Comparison of ENCODE assay signal across 8 cellular contexts in genomic region chr9:95771556-95772280, GRCh38.
DNase-seq lines count a peak whose midpoint lies in the region; ATAC-seq and TF ChIP-seq lines count a peak whose summit lies in the region.

No MANE protein-coding gene starts in this region.

- in situ Hi-C loops in G401 (cut with HindIII; ENCODE audit: low sequenced_read_pairs): no loop called here

- POLR2A ChIA-PET in WTC11 (lab: Charles Lee): interaction anchor here (1.4 to 1.9 kb wide), 2 partner anchors 15 to 104 kb away, joined by 4 to 7 read pairs; partner anchors contain the start of gene ERCC6L2

- H3K27me3 Mint-ChIP-seq in WTC11 (ENCODE audit: low read depth) (peaks cover 29% of the 10 kb centered on the region), CD14-positive monocyte (ENCODE audit: low read depth in 3 of 3) (peaks cover 35 to 44% (median 39%) of the 10 kb centered on the region in 3 donors)

- H3K27ac Mint-ChIP-seq in WTC11 (no peak overlapping the region), CD14-positive monocyte (no peak overlapping the region)

- H2AFZ ChIP-seq in osteoblast (ENCODE audit: low read length): peak overlapping the region; percentile 84

- peaks cover 49% of the 10 kb centered on the region for H3K27me3 ChIP-seq in left ventricle myocardium inferior (ENCODE audit: low read depth)
- peaks cover 60% of the 10 kb centered on the region for H3K27me3 ChIP-seq in osteoblast (ENCODE audit: insufficient read depth, low read length)

- H3K4me1 ChIP-seq in left ventricle myocardium inferior (peaks cover 14% of the 10 kb centered on the region), osteoblast (ENCODE audit: insufficient read depth, low read length) (peaks cover 22% of the 10 kb centered on the region)

- H3K27ac ChIP-seq in left ventricle myocardium inferior (replicated peaks) (no peak overlapping the region), osteoblast (ENCODE audit: low read depth, low read length) (no peak overlapping the region)

- H3K36me3 Mint-ChIP-seq in WTC11 (no peaks in the 10 kb centered on the region), CD14-positive monocyte (no peaks in the 10 kb centered on the region)

- peak overlapping the region; percentile 21 for H3K4me3 ChIP-seq in left ventricle myocardium inferior
- peak overlapping the region; percentile 17 for H3K4me3 ChIP-seq in osteoblast (ENCODE audit: insufficient read depth, low read length)

- ATAC-seq in WTC11: peak; percentile 8; the same call in 1 of the 2 replicates
- no peak for ATAC-seq in GM18498 (IDR thresholded peaks at IDR 0.05; ENCODE audit: unreplicated experiment)
- ATAC-seq in GM21390 (IDR thresholded peaks at IDR 0.05; ENCODE audit: unreplicated experiment): no peak

- peak overlapping the region; percentile 68 for H3K4me2 ChIP-seq in osteoblast (ENCODE audit: insufficient read depth, low read length)

- H3K9me3 ChIP-seq in left ventricle myocardium inferior (replicated peaks): no peaks in the 10 kb centered on the region
- H3K9me3 ChIP-seq in osteoblast (ENCODE audit: low read depth, low read length): no peaks in the 10 kb centered on the region

- intact Hi-C loops in left ventricle myocardium inferior (cut with micrococcal nuclease) (no loop called here), CD14-positive monocyte (cut with micrococcal nuclease) (no loop called here)

- H3K4me1 Mint-ChIP-seq in WTC11: peaks cover 46% of the 10 kb centered on the region
- no peaks in the 10 kb centered on the region for H3K4me1 Mint-ChIP-seq in CD14-positive monocyte

- no peaks in the 10 kb centered on the region for H3K79me2 ChIP-seq in osteoblast (ENCODE audit: insufficient read depth, low read length)

- peak; percentile 59 for DNase-seq in G401 (ENCODE audit: low spot score)
- no peak for DNase-seq in WTC11 (ENCODE audit: low spot score)
- DNase-seq in left ventricle myocardium inferior: no peak
- DNase-seq in osteoblast (ENCODE audit: insufficient read length, low spot score, missing footprints): no peak
- no peak for DNase-seq in activated naive CD4-positive, alpha-beta T cell treated with Interleukin-2 at 50 U/mL for 16 hours
- no peak for DNase-seq in CD14-positive monocyte (ENCODE audit: low spot score)

- H3K9me3 Mint-ChIP-seq in WTC11 (peaks cover 4% of the 10 kb centered on the region; the same call in 1 of the 2 replicates), CD14-positive monocyte (peaks cover 0 to 2% (median 0%) of the 10 kb centered on the region in 7 donors)

- CTCF ChIA-PET in WTC11 (lab: Charles Lee): interaction anchor here (1.0 to 2.2 kb wide), 5 partner anchors 12 to 45 kb away, joined by 3 to 12 read pairs (median 7); no protein-coding TSS in a partner anchor

- TF ChIP-seq CTCF in WTC11 (IDR thresholded peaks at IDR 0.05): no peak
- no peak for TF ChIP-seq CTCF in left ventricle myocardium inferior (IDR thresholded peaks at IDR 0.05; ENCODE audit: borderline replicate concordance)
- TF ChIP-seq CTCF in osteoblast (IDR thresholded peaks at IDR 0.05; ENCODE audit: extremely low read depth, low read depth, low read length): no peak
- TF ChIP-seq CTCF in CD14-positive monocyte (IDR thresholded peaks at IDR 0.05): no peak

- H4K20me1 ChIP-seq in osteoblast (ENCODE audit: insufficient read depth, low read length): no peaks in the 10 kb centered on the region

- H3K36me3 ChIP-seq in left ventricle myocardium inferior (no peaks in the 10 kb centered on the region), osteoblast (ENCODE audit: insufficient read depth, low read length) (no peaks in the 10 kb centered on the region)

- peak overlapping the region; percentile 50 for H3K4me3 Mint-ChIP-seq in WTC11
- no peak overlapping the region for H3K4me3 Mint-ChIP-seq in CD14-positive monocyte

TF ChIP-seq in WTC11, 78 proteins besides CTCF, POLR2A, EP300 and RAD21:
- TF ChIP-seq GABPB1 (CRISPR knock-in tag; IDR thresholded peaks at IDR 0.05) (0 out of 2 replicates have a peak, but pooled peaks have one; percentile 39), NFE2L1 (CRISPR knock-in tag; IDR thresholded peaks at IDR 0.05) (no peak)
- TF ChIP-seq, protein P1, sequence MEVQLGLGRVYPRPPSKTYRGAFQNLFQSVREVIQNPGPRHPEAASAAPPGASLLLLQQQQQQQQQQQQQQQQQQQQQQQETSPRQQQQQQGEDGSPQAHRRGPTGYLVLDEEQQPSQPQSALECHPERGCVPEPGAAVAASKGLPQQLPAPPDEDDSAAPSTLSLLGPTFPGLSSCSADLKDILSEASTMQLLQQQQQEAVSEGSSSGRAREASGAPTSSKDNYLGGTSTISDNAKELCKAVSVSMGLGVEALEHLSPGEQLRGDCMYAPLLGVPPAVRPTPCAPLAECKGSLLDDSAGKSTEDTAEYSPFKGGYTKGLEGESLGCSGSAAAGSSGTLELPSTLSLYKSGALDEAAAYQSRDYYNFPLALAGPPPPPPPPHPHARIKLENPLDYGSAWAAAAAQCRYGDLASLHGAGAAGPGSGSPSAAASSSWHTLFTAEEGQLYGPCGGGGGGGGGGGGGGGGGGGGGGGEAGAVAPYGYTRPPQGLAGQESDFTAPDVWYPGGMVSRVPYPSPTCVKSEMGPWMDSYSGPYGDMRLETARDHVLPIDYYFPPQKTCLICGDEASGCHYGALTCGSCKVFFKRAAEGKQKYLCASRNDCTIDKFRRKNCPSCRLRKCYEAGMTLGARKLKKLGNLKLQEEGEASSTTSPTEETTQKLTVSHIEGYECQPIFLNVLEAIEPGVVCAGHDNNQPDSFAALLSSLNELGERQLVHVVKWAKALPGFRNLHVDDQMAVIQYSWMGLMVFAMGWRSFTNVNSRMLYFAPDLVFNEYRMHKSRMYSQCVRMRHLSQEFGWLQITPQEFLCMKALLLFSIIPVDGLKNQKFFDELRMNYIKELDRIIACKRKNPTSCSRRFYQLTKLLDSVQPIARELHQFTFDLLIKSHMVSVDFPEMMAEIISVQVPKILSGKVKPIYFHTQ (CRISPR knock-in tag; IDR thresholded peaks at IDR 0.05): no peak
